Comparison of ENCODE assay signal across 17 cellular contexts in genomic region chr14:33567003-33567735, GRCh38.
DNase-seq lines count a peak whose midpoint lies in the region; ATAC-seq, FAIRE-seq and TF ChIP-seq lines count a peak whose summit lies in the region.
"Had no signal": no experiment of that assay in that cellular context is flagged by ENCODE, and none has a peak within 500 bp of the region (broad histone marks: within the 10 kb centered on the region; RNA-seq: fewer than 3 reads in every experiment).

No MANE protein-coding gene starts in this region.

- FAIRE-seq in GM12891 (lab: Jason Lieb, UNC) (peak; percentile 40), small intestine (lab: Jason Lieb, UNC) (no peak)
- FAIRE-seq: kidney had no signal

- H3K27me3 ChIP-seq in adrenal gland (no peaks in the 10 kb centered on the region), left ventricle myocardium inferior (ENCODE audit: low read depth) (no peaks in the 10 kb centered on the region), small intestine (ENCODE audit: control insufficient read depth in 2 of 2, insufficient read depth in 2 of 2, low read length in 2 of 2) (no peaks in the 10 kb centered on the region)
- H3K27me3 ChIP-seq: BLaER1 had no signal

- DNase-seq in GM12891 (ENCODE audit: insufficient read length, low spot score) (no peak), NCI-H2107 treated with DMSO at 0.1 percent for 48 hours (lab: John Stamatoyannopoulos, UW; ENCODE audit: unreplicated experiment) (peak; percentile 94), adrenal gland (peak in 5 of 7 donors; percentile 30 to 54 (median 34)), nephron progenitor cell (peak; percentile 22), DMS53 (lab: John Stamatoyannopoulos, UW) (no peak), left ventricle myocardium inferior (no peak), small intestine (no peak)
- DNase-seq: activated CD4-positive, alpha-beta T cell treated with anti-CD3 and anti-CD28 coated beads for 48 hours; activated T-cell treated with anti-CD3 and anti-CD28 coated beads, Interleukin-2, amount 50 U/mL, for 4 hours; cortex of kidney; head of caudate nucleus; kidney; mucosa of descending colon; T1000 had no signal

- H3K36me3 Mint-ChIP-seq in nephron progenitor cell (ENCODE audit: low read depth), result no peaks in the 10 kb centered on the region

- no peak for ATAC-seq in GM18909 (IDR thresholded peaks at IDR 0.05; ENCODE audit: poor library complexity, unreplicated experiment)
- ATAC-seq: activated T-cell treated with anti-CD3 and anti-CD28 coated beads, Interleukin-2, amount 50 U/mL, for 4 hours; mucosa of descending colon had no signal

- 48 to 51% (median 49%) methylated on average over 11 of the region's 11 CpGs for WGBS in adrenal gland, 4 donors
- 40 to 67% (median 54%) methylated on average over 11 of the region's 11 CpGs for WGBS in small intestine, 3 donors

- intact Hi-C loops in adrenal gland (cut with DNase I), result no loop called here
- intact Hi-C loops in left ventricle myocardium inferior (cut with micrococcal nuclease), result no loop called here

- H3K9me3 Mint-ChIP-seq in nephron progenitor cell, result no peaks in the 10 kb centered on the region
- H3K9me3 Mint-ChIP-seq: activated T-cell treated with anti-CD3 and anti-CD28 coated beads, Interleukin-2, amount 50 U/mL, for 4 hours had no signal

- H3K27me3 Mint-ChIP-seq in nephron progenitor cell (ENCODE audit: low read depth, poor library complexity), result no peaks in the 10 kb centered on the region

- TF ChIP-seq CTCF in adrenal gland (IDR thresholded peaks at IDR 0.05), result no peak
- TF ChIP-seq CTCF in nephron progenitor cell (IDR thresholded peaks at IDR 0.05), result no peak
- TF ChIP-seq CTCF in left ventricle myocardium inferior (IDR thresholded peaks at IDR 0.05; ENCODE audit: borderline replicate concordance), result no peak

- no peaks in the 10 kb centered on the region for H3K9me3 ChIP-seq in adrenal gland (replicated peaks in 1 of 3)
- no peaks in the 10 kb centered on the region for H3K9me3 ChIP-seq in left ventricle myocardium inferior (replicated peaks)
- H3K9me3 ChIP-seq in small intestine (ENCODE audit: control insufficient read depth, low read depth), result no peaks in the 10 kb centered on the region
- H3K9me3 ChIP-seq: BLaER1, mucosa of descending colon, thoracic aorta had no signal

- peak overlapping the region in 3 of 5 donors; percentile 13 to 65 (median 58) for H3K27ac ChIP-seq in adrenal gland
- no peak overlapping the region for H3K27ac ChIP-seq in left ventricle myocardium inferior (replicated peaks)
- no peak overlapping the region for H3K27ac ChIP-seq in small intestine (ENCODE audit: low read depth in 1 of 2, low read length in 1 of 2)
- H3K27ac ChIP-seq: BLaER1, thoracic aorta had no signal

- H3K4me1 ChIP-seq in adrenal gland (replicated peaks in 1 of 2) (peaks cover 9 to 45% of the 10 kb centered on the region in 2 donors), left ventricle myocardium inferior (peaks cover 4% of the 10 kb centered on the region), small intestine (ENCODE audit: control insufficient read depth in 2 of 2, insufficient read depth in 1 of 2, low read depth in 1 of 2, low read length in 1 of 2) (no peaks in the 10 kb centered on the region)
- H3K4me1 ChIP-seq: BLaER1 had no signal

- peak overlapping the region; percentile 85 for H3K27ac Mint-ChIP-seq in nephron progenitor cell

- peaks cover 60% of the 10 kb centered on the region for H3K4me1 Mint-ChIP-seq in nephron progenitor cell

- H3K36me3 ChIP-seq in adrenal gland (replicated peaks in 1 of 2) (no peaks in the 10 kb centered on the region), left ventricle myocardium inferior (no peaks in the 10 kb centered on the region), small intestine (ENCODE audit: control insufficient read depth in 2 of 2, insufficient read depth in 2 of 2, low read length in 2 of 2) (no peaks in the 10 kb centered on the region)
- H3K36me3 ChIP-seq: BLaER1, thoracic aorta had no signal

- no peak overlapping the region for H3K4me3 Mint-ChIP-seq in nephron progenitor cell
- H3K4me3 Mint-ChIP-seq: activated T-cell treated with anti-CD3 and anti-CD28 coated beads, Interleukin-2, amount 50 U/mL, for 4 hours had no signal

- TF ChIP-seq POLR2A in GM12891 (IDR thresholded peaks at IDR 0.05; ENCODE audit: low read depth, low read length), result no peak
- TF ChIP-seq POLR2A in adrenal gland (IDR thresholded peaks at IDR 0.05), result no peak

- H3K4me3 ChIP-seq in adrenal gland (peak overlapping the region in 1 of 4 donors; percentile 27), left ventricle myocardium inferior (no peak overlapping the region), small intestine (ENCODE audit: low read depth in 1 of 2, low read length in 2 of 2) (no peak overlapping the region)
- H3K4me3 ChIP-seq: BLaER1, mucosa of descending colon, thoracic aorta had no signal

TF ChIP-seq in GM12891, 5 proteins besides CTCF, POLR2A, EP300 and RAD21:
- TF ChIP-seq PAX5 (IDR thresholded peaks at IDR 0.05; ENCODE audit: insufficient read depth, low read length, severe bottlenecking), result no peak
- TF ChIP-seq SPI1 (IDR thresholded peaks at IDR 0.05; ENCODE audit: low read depth, low read length), result no peak
- TF ChIP-seq TAF1 (IDR thresholded peaks at IDR 0.05; ENCODE audit: low read depth, low read length), result no peak
- TF ChIP-seq POU2F2 (IDR thresholded peaks at IDR 0.05; ENCODE audit: low read depth, low read length), result no peak
- TF ChIP-seq POLR2AphosphoS5 (IDR thresholded peaks at IDR 0.05; ENCODE audit: low read depth, low read length), result no peak

Comparison
In these comparisons a context has a peak if more than half of its experiments do, and no peak if none do; other contexts are left out.
1. DNase-seq: peak in NCI-H2107 treated with DMSO at 0.1 percent for 48 hours (single experiment), adrenal gland (5 of 7) and nephron progenitor cell (single experiment); none in GM12891 (single experiment), DMS53 (single experiment), left ventricle myocardium inferior (single experiment) and small intestine (single experiment).
2. H3K27ac ChIP-seq: peak in adrenal gland (3 of 5); none in left ventricle myocardium inferior (single experiment) and small intestine (0 of 2).